13 cellular contexts compared by ENCODE assay signal in the genomic region with DNA sequence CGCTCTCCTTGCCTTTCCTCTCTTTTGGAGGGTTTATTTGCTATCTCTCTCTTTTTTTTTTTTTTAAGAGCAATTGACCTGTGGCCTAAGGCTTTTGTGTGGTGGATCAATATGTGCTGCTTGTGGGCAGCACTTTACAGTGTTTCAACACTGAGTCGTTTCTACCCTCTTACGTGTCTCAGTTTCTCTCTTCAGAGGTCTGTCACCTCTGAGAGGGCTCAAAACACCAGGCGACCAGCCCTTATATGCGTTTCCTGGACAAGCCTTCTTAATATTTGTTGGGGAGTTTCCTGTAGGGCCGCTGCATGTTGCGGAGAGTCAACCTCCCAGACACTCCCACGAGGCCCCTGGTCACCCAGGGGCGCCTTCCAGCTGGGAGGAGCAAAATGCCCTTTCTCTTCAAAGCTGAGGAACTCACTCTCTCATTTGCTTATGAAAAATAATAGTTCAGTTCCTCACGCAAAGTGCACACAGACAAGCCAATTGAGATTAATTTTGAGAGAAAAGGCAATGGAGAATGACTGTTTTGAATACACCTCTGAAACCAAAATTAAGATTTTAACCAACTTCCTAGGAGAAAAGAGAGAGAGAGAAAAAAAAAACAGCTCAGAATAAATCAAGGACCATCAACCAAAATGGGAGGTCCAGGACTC.
DNase-seq lines count a peak whose midpoint lies in the region; ATAC-seq, FAIRE-seq and TF ChIP-seq lines count a peak whose summit lies in the region.
"Had no signal": no experiment of that assay in that cellular context is flagged by ENCODE, and none has a peak within 500 bp of the region (broad histone marks: within the 10 kb centered on the region; RNA-seq: fewer than 3 reads in every experiment).

No MANE protein-coding gene starts in this region.

- H3K27ac ChIP-seq in OCI-LY1 (ENCODE audit: low read depth, low read length, poor library complexity, severe bottlenecking): peak overlapping the region; percentile 73
- no peak overlapping the region for H3K27ac ChIP-seq in hepatocyte
- no peak overlapping the region for H3K27ac ChIP-seq in CD8-positive, alpha-beta memory T cell (ENCODE audit: low read depth, low read length)
- H3K27ac ChIP-seq: SJSA1 had no signal

- peaks cover 4% of the 10 kb centered on the region for H3K36me3 Mint-ChIP-seq in activated T-cell treated with anti-CD3 and anti-CD28 coated beads, Interleukin-2, amount 50 U/mL, for 4 hours (ENCODE audit: insufficient read depth)
- peaks cover 0 to 5% (median 1%) of the 10 kb centered on the region in 3 donors for H3K36me3 Mint-ChIP-seq in CD8-positive, alpha-beta memory T cell

- peak; percentile 46; the same call in 1 of the 2 replicates for TF ChIP-seq POLR2A in GM12892 (IDR thresholded peaks at IDR 0.05; ENCODE audit: low read depth, low read length)

- CTCF ChIA-PET in CD8-positive, alpha-beta memory T cell (lab: Charles Lee): no interaction called here

- H3K27me3 ChIP-seq in OCI-LY1 (ENCODE audit: insufficient read depth, low read length): no peaks in the 10 kb centered on the region
- no peaks in the 10 kb centered on the region for H3K27me3 ChIP-seq in hepatocyte
- no peaks in the 10 kb centered on the region for H3K27me3 ChIP-seq in CD8-positive, alpha-beta memory T cell (ENCODE audit: insufficient read depth, low read length, poor library complexity, severe bottlenecking)
- H3K27me3 ChIP-seq: BE2C, SJSA1 had no signal

- no peaks in the 10 kb centered on the region for H3K79me2 ChIP-seq in OCI-LY1 (ENCODE audit: insufficient read depth, low read length)
- no peaks in the 10 kb centered on the region for H3K79me2 ChIP-seq in hepatocyte

- H3K9me3 Mint-ChIP-seq in activated T-cell treated with anti-CD3 and anti-CD28 coated beads, Interleukin-2, amount 50 U/mL, for 4 hours: no peaks in the 10 kb centered on the region
- H3K9me3 Mint-ChIP-seq in CD8-positive, alpha-beta memory T cell: no peaks in the 10 kb centered on the region

- no peaks in the 10 kb centered on the region for H3K9me3 ChIP-seq in OCI-LY1 (ENCODE audit: low read length)
- H3K9me3 ChIP-seq in hepatocyte (ENCODE audit: low read depth): no peaks in the 10 kb centered on the region
- no peaks in the 10 kb centered on the region for H3K9me3 ChIP-seq in CD8-positive, alpha-beta memory T cell (ENCODE audit: low read length)
- H3K9me3 ChIP-seq: BE2C, SJSA1 had no signal

- peaks cover 2% of the 10 kb centered on the region for H3K4me1 Mint-ChIP-seq in activated T-cell treated with anti-CD3 and anti-CD28 coated beads, Interleukin-2, amount 50 U/mL, for 4 hours (ENCODE audit: low read depth)
- peaks cover 0 to 3% (median 0%) of the 10 kb centered on the region in 3 donors for H3K4me1 Mint-ChIP-seq in CD8-positive, alpha-beta memory T cell

- H3K36me3 ChIP-seq in OCI-LY1 (ENCODE audit: insufficient read depth, low read length) (no peaks in the 10 kb centered on the region), hepatocyte (replicated peaks; ENCODE audit: insufficient read depth, low read depth) (no peaks in the 10 kb centered on the region)
- no peaks in the 10 kb centered on the region for H3K36me3 ChIP-seq in CD8-positive, alpha-beta memory T cell (ENCODE audit: insufficient read depth, low read length)
- H3K36me3 ChIP-seq: BE2C, SJSA1 had no signal

- POLR2A ChIA-PET in CD8-positive, alpha-beta memory T cell (lab: Charles Lee): no interaction called here

- H3K4me2 ChIP-seq in OCI-LY1 (ENCODE audit: low read length): peak overlapping the region; percentile 53
- H3K4me2 ChIP-seq in hepatocyte: no peak overlapping the region

- FAIRE-seq in GM12892 (lab: Jason Lieb, UNC): peak; percentile 92

- H3K27me3 Mint-ChIP-seq in activated T-cell treated with anti-CD3 and anti-CD28 coated beads, Interleukin-2, amount 50 U/mL, for 4 hours (ENCODE audit: low read depth): no peaks in the 10 kb centered on the region
- H3K27me3 Mint-ChIP-seq in CD8-positive, alpha-beta memory T cell: peaks cover 0 to 2% of the 10 kb centered on the region in 2 donors

- H3K9me2 ChIP-seq in OCI-LY1 (ENCODE audit: low read depth, low read length) (no peaks in the 10 kb centered on the region), hepatocyte (replicated peaks; ENCODE audit: insufficient read depth) (no peaks in the 10 kb centered on the region)

- H3K27ac Mint-ChIP-seq in CD8-positive, alpha-beta memory T cell: no peak overlapping the region

- H2AFZ ChIP-seq in OCI-LY1 (ENCODE audit: low read length) (0 out of 2 replicates have a peak overlapping the region, but pooled peaks have one; percentile 44), hepatocyte (no peak overlapping the region)

- no peak overlapping the region for H3K4me3 Mint-ChIP-seq in activated T-cell treated with anti-CD3 and anti-CD28 coated beads, Interleukin-2, amount 50 U/mL, for 4 hours
- H3K4me3 Mint-ChIP-seq in CD8-positive, alpha-beta memory T cell: no peak overlapping the region

- peak; percentile 17 for DNase-seq in GM12892 (ENCODE audit: insufficient read length)
- no peak for DNase-seq in RKO (ENCODE audit: low spot score)
- DNase-seq in hepatocyte (ENCODE audit: low spot score): no peak
- no peak for DNase-seq in activated T-cell treated with anti-CD3 and anti-CD28 coated beads, Interleukin-2, amount 50 U/mL, for 4 hours
- no peak for DNase-seq in CD8-positive, alpha-beta memory T cell
- DNase-seq: activated CD8-positive, alpha-beta memory T cell treated with anti-CD3 and anti-CD28 coated beads, Interleukin-2, amount 50 U/mL, for 48 hours; BE2C; NCI-H187 had no signal

- no peak for TF ChIP-seq CTCF in OCI-LY1 (IDR thresholded peaks at IDR 0.05; ENCODE audit: low read length)
- TF ChIP-seq CTCF in hepatocyte (IDR thresholded peaks at IDR 0.05; ENCODE audit: poor library complexity): no peak

- peak overlapping the region; percentile 14 for H3K4me3 ChIP-seq in OCI-LY1 (ENCODE audit: low read depth, low read length, poor library complexity, severe bottlenecking)
- H3K4me3 ChIP-seq in hepatocyte: no peak overlapping the region
- H3K4me3 ChIP-seq in CD8-positive, alpha-beta memory T cell (ENCODE audit: low read length): no peak overlapping the region
- H3K4me3 ChIP-seq: SJSA1 had no signal

- peak overlapping the region; percentile 27; the same call in 1 of the 2 replicates for H3K9ac ChIP-seq in OCI-LY1 (ENCODE audit: low read length)

- WGBS in hepatocyte (ENCODE audit: low lambda C conversion rate, missing lambda C conversion rate): 90% methylated on average over 10 of the region's 10 CpGs

- H4K20me1 ChIP-seq in OCI-LY1 (ENCODE audit: insufficient read depth, low read length): no peaks in the 10 kb centered on the region
- no peaks in the 10 kb centered on the region for H4K20me1 ChIP-seq in hepatocyte (ENCODE audit: insufficient read depth, poor library complexity, severe bottlenecking)

- peak; percentile 91 for ATAC-seq in GM19438 (IDR thresholded peaks at IDR 0.05; ENCODE audit: low read depth, unreplicated experiment)
- peak; percentile 79 for ATAC-seq in HG02973 (IDR thresholded peaks at IDR 0.05; ENCODE audit: unreplicated experiment)
- ATAC-seq in activated T-cell treated with anti-CD3 and anti-CD28 coated beads, Interleukin-2, amount 50 U/mL, for 4 hours: no peak
- ATAC-seq: HCT116 had no signal

- H3K4me1 ChIP-seq in OCI-LY1 (ENCODE audit: insufficient read depth, low read length, severe bottlenecking): peaks cover 37% of the 10 kb centered on the region
- no peaks in the 10 kb centered on the region for H3K4me1 ChIP-seq in hepatocyte (ENCODE audit: insufficient read depth)
- no peaks in the 10 kb centered on the region for H3K4me1 ChIP-seq in CD8-positive, alpha-beta memory T cell (ENCODE audit: insufficient read depth, low read length)
- H3K4me1 ChIP-seq: BE2C, SJSA1 had no signal

- no peaks in the 10 kb centered on the region for H3F3A ChIP-seq in OCI-LY1 (ENCODE audit: insufficient read depth, low read length)

Comparison
In these comparisons a context has a peak if more than half of its experiments do, and no peak if none do; other contexts are left out.
1. ATAC-seq: peak in GM19438 (single experiment) and HG02973 (single experiment); none in activated T-cell treated with anti-CD3 and anti-CD28 coated beads, Interleukin-2, amount 50 U/mL, for 4 hours (0 of 2).